ENCODE assay signal across 8 cellular contexts in the genomic region with DNA sequence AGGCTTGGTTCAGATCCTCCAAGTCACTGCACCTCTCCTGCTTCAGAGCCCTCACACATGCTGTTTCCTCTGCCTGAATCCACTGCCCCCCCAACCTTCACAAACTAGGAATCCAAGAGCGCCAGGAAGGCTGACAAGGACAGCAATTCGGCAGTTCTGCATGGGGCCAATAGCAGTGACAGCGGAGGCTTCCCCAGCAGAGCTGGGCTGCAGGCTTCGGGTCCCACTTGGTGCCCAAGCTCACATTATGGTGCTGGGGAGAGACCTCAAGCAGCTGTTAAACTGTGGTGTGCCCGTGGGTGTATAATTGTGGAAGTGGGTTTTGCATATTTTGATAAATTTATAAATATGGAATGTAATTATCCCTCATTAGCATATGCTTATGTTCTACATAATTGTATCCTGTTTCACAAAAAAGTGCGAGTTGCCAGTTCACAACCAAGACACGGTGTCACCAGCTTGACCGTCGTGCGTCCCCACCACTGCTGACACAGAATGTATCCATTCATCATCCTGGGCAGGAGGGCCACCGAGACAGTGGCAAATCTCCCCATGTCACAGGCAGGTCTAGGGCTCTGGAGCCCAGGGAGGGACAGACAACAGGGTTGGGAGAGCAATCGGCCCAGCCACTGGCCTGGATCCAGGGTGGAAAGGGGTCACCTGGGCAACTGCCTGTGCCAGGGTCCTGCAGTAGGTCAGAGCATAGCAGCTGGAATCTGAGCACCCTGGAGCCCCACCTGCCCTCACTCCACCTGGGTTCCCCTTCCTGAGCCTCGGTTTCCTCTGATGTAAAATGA.
"Had no signal": no experiment of that assay in that cellular context is flagged by ENCODE, and none has a peak within 500 bp of the region (broad histone marks: within the 10 kb centered on the region; RNA-seq: fewer than 3 reads in every experiment).

No MANE protein-coding gene starts in this region.

- DNase-seq: GM23248, GOT3, H7, HFFc6, IMR-90 had no signal

- H3K27ac ChIP-seq: GM23248 had no signal

- H3K4me3 ChIP-seq: GM23248, HAP-1 had no signal

- ATAC-seq: HCT116 had no signal

- FAIRE-seq: HTR-8/SVneo had no signal

- H3K9ac ChIP-seq: GM23248 had no signal

- H3K36me3 ChIP-seq: HAP-1 had no signal

- H3K9me3 ChIP-seq: HAP-1 had no signal

- H3K4me1 ChIP-seq: HAP-1 had no signal
